Comparison of ENCODE assay signal across 1 cellular context in genomic region chr6:17011985-17012384, GRCh38.
TF ChIP-seq lines count a peak whose summit lies in the region.

No MANE protein-coding gene starts in this region.

TF ChIP-seq in GM23338, 12 proteins besides CTCF, POLR2A, EP300 and RAD21:
- TF ChIP-seq REST (IDR thresholded peaks at IDR 0.05; ENCODE audit: unreplicated experiment) = no peak
- no peak for TF ChIP-seq STAT1 (IDR thresholded peaks at IDR 0.05; ENCODE audit: unreplicated experiment)
- TF ChIP-seq NANOG (IDR thresholded peaks at IDR 0.05; ENCODE audit: borderline replicate concordance) = no peak
- TF ChIP-seq ZNF462 (CRISPR knock-in tag; IDR thresholded peaks at IDR 0.05) = no peak
- no peak for TF ChIP-seq JUNB (IDR thresholded peaks at IDR 0.05; ENCODE audit: unreplicated experiment)
- TF ChIP-seq ETS1 (IDR thresholded peaks at IDR 0.05) = no peak
- TF ChIP-seq EZH2phosphoT487 (IDR thresholded peaks at IDR 0.05; ENCODE audit: unreplicated experiment) = no peak
- TF ChIP-seq ZNF114 (CRISPR knock-in tag; IDR thresholded peaks at IDR 0.05) = no peak
- TF ChIP-seq ZNF331 (CRISPR knock-in tag; IDR thresholded peaks at IDR 0.05; ENCODE audit: low read depth) = no peak
- no peak for TF ChIP-seq CREB1 (CRISPR knock-in tag; IDR thresholded peaks at IDR 0.05; ENCODE audit: low read depth)
